ENCODE assay signal across 8 cellular contexts in the genomic region with DNA sequence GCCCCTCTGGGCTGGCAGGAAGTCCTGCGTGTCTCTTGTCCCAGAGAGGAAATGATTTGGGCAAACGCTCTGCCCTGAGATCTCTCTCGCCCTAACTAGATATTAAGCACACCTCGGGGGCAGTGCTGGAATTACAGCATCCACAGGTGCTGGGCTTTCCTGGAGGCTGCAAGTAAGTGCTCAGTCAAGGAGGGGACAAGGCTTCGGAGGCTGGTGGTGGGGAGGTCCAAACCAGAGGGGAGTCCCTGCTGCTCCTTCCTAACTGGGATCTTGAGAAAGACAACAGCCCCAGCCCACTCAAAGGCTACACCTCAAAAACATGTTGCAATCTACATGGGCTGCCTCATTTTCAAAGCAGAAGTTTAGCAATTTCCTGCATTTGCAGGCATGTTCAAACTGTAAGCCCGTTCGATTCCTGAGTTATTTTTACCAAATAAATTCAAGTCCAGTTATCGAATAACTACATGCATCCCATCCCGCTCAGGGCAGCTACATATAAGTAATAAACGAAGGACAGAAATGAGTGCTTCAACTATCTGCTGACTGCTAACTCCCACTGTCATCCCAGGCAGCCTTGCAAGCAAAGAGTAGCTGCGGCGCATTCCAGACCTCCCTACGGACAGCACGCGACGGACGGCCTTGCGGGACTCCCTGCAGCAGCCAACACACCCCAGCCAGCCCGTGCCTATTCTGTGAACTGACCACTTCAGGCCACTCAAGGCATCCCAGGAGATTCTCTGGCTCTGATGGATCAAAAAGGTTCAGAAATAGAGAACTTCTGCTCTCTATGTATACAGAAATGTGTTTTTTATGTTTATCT. TPM values are rescaled to one million over a fixed set of nuclear protein-coding genes. Genes with fewer than 3 reads are reported as not detected.
DNase-seq lines count a peak whose midpoint lies in the region; ATAC-seq and TF ChIP-seq lines count a peak whose summit lies in the region.

No MANE protein-coding gene starts in this region.

- intact Hi-C loops in right cardiac atrium (cut with DNase I), result no loop called here

- CTCF ChIA-PET in activated CD4-positive, alpha-beta T cell treated with anti-CD3 and anti-CD28 coated beads, Interleukin-2, amount 10 ng/mL, durations not matched to agents 7 days and 5 days (lab: Charles Lee), result no interaction called here
- CTCF ChIA-PET in HEK293T (lab: Yijun Ruan, JAX), result no interaction called here

- no peaks in the 10 kb centered on the region for H3K9me3 Mint-ChIP-seq in activated CD4-positive, alpha-beta T cell treated with anti-CD3 and anti-CD28 coated beads, Interleukin-2, amount 10 ng/mL, durations not matched to agents 7 days and 5 days

- WGBS in right cardiac atrium, result 26% methylated on average over 19 of the region's 19 CpGs

- no peaks in the 10 kb centered on the region for H3K4me1 ChIP-seq in right cardiac atrium (ENCODE audit: control insufficient read depth, insufficient read depth, low read length)
- no peaks in the 10 kb centered on the region for H3K4me1 ChIP-seq in thoracic aorta (ENCODE audit: control insufficient read depth in 1 of 2, low read depth in 2 of 2)

- no peak overlapping the region for H3K4me3 ChIP-seq in right cardiac atrium (ENCODE audit: low read length)
- peak overlapping the region; percentile 36 for H3K4me3 ChIP-seq in thoracic aorta

- no peaks in the 10 kb centered on the region for H3K9me3 ChIP-seq in right cardiac atrium (ENCODE audit: control insufficient read depth, low read length)
- no peaks in the 10 kb centered on the region for H3K9me3 ChIP-seq in thoracic aorta

- H3K4me1 Mint-ChIP-seq in activated CD4-positive, alpha-beta T cell treated with anti-CD3 and anti-CD28 coated beads, Interleukin-2, amount 10 ng/mL, durations not matched to agents 7 days and 5 days, result peaks cover 22% of the 10 kb centered on the region

- H3K27ac ChIP-seq in right cardiac atrium (ENCODE audit: low read length) (no peak overlapping the region), thoracic aorta (no peak overlapping the region)

- no peaks in the 10 kb centered on the region for H3K36me3 Mint-ChIP-seq in activated CD4-positive, alpha-beta T cell treated with anti-CD3 and anti-CD28 coated beads, Interleukin-2, amount 10 ng/mL, durations not matched to agents 7 days and 5 days (ENCODE audit: low read depth)

- no peak for TF ChIP-seq CTCF in thoracic aorta (IDR thresholded peaks at IDR 0.05)

- no peaks in the 10 kb centered on the region for H3K27me3 Mint-ChIP-seq in activated CD4-positive, alpha-beta T cell treated with anti-CD3 and anti-CD28 coated beads, Interleukin-2, amount 10 ng/mL, durations not matched to agents 7 days and 5 days

- H3K4me3 Mint-ChIP-seq in activated CD4-positive, alpha-beta T cell treated with anti-CD3 and anti-CD28 coated beads, Interleukin-2, amount 10 ng/mL, durations not matched to agents 7 days and 5 days, result peak overlapping the region; percentile 60

- H3K36me3 ChIP-seq in thoracic aorta, result no peaks in the 10 kb centered on the region

- ATAC-seq in right cardiac atrium (peak; percentile 73 to 81), thoracic aorta (ENCODE audit: insufficient number of reproducible peaks, low FRiP score, low read depth) (no peak)

- peak overlapping the region; percentile 88 for H3K27ac Mint-ChIP-seq in activated CD4-positive, alpha-beta T cell treated with anti-CD3 and anti-CD28 coated beads, Interleukin-2, amount 10 ng/mL, durations not matched to agents 7 days and 5 days

- no peak for DNase-seq in activated CD4-positive, alpha-beta T cell treated with anti-CD3 and anti-CD28 coated beads, Interleukin-2, amount 10 ng/mL, durations not matched to agents 7 days and 5 days
- no peak for DNase-seq in activated CD4-positive, alpha-beta T cell treated with anti-CD3 and anti-CD28 coated beads for 48 hours
- DNase-seq in UCSD-AML1 (lab: John Stamatoyannopoulos, UW; ENCODE audit: unreplicated experiment) (peak; percentile 40), right cardiac atrium (peak in 2 of 3 donors; percentile 75 to 77), thoracic aorta (ENCODE audit: low spot score) (no peak), superior temporal gyrus (ENCODE audit: extremely low spot score) (no peak), HEK293T (ENCODE audit: extremely low spot score) (no peak), COR-L47 (lab: John Stamatoyannopoulos, UW) (no peak)

- POLR2A ChIA-PET in activated CD4-positive, alpha-beta T cell treated with anti-CD3 and anti-CD28 coated beads, Interleukin-2, amount 10 ng/mL, durations not matched to agents 7 days and 5 days (lab: Charles Lee), result no interaction called here
- POLR2A ChIA-PET in HEK293T (lab: Yijun Ruan, JAX), result no interaction called here

- H3K27me3 ChIP-seq in right cardiac atrium (ENCODE audit: control insufficient read depth, insufficient read depth), result no peaks in the 10 kb centered on the region
- no peaks in the 10 kb centered on the region for H3K27me3 ChIP-seq in thoracic aorta (replicated peaks; ENCODE audit: insufficient read depth)

TF ChIP-seq in HEK293T, 16 proteins besides CTCF, POLR2A, EP300 and RAD21:
- no peak for TF ChIP-seq FOXM1 (IDR thresholded peaks at IDR 0.05; ENCODE audit: borderline replicate concordance)

RNA-seq across cellular contexts. Expression of a gene that starts 27.5 kb away (rescaled TPM):
- 1 to 10 TPM; 3.9 to 4.1 TPM for total RNA-seq in activated CD4-positive, alpha-beta T cell treated with anti-CD3 and anti-CD28 coated beads, Interleukin-2, amount 10 ng/mL, durations not matched to agents 7 days and 5 days
- total RNA-seq in right cardiac atrium, result 10 to 100 TPM; 11.0 to 16.2 (median 12.3) TPM
- polyA plus RNA-seq in right cardiac atrium, result 4.8 TPM
- 10 to 100 TPM; 19.5 to 19.8 TPM for total RNA-seq in thoracic aorta

Comparison
In these comparisons a context has a peak if more than half of its experiments do, and no peak if none do; other contexts are left out.
1. DNase-seq: peak in UCSD-AML1 (single experiment) and right cardiac atrium (2 of 3); none in activated CD4-positive, alpha-beta T cell treated with anti-CD3 and anti-CD28 coated beads, Interleukin-2, amount 10 ng/mL, durations not matched to agents 7 days and 5 days (single experiment), activated CD4-positive, alpha-beta T cell treated with anti-CD3 and anti-CD28 coated beads for 48 hours (single experiment), thoracic aorta (single experiment), superior temporal gyrus (single experiment), HEK293T (single experiment) and COR-L47 (single experiment).